In the genomic region with DNA sequence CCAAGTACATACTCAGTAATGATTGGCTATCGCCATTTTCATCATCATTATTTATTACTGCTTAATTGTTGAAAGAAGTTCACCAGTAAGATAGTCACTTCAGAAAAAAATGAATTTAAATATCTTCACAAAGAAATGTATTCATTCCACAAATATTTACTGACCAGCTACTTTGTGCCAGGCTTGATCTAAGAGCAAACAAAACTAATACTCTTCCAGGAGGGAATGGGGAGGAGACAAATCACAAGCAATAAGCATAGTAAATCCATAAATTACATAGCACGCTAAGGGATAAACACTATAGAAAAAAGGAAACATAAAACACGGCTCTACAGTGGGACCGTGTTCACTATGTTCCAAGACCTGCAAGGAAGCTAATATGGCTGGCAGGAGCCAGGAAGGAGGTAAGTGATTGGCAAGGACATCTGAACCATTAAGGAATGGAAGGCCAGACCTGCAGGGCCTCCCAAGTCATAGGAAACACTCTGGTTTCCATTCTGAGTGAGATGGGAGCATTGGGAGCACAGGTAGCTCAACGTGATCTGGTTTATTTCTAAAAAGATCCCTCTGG, we compare ENCODE assay signal across 20 cellular contexts. TPM values are rescaled to one million over a fixed set of nuclear protein-coding genes. Genes with fewer than 3 reads are reported as not detected.
DNase-seq lines count a peak whose midpoint lies in the region; ATAC-seq and TF ChIP-seq lines count a peak whose summit lies in the region.
"Had no signal": no experiment of that assay in that cellular context is flagged by ENCODE, and none has a peak within 500 bp of the region (broad histone marks: within the 10 kb centered on the region; RNA-seq: fewer than 3 reads in every experiment).

No MANE protein-coding gene starts in this region.

- H3K27ac Mint-ChIP-seq in activated naive CD8-positive, alpha-beta T cell = peak overlapping the region; percentile 5
- no peak overlapping the region for H3K27ac Mint-ChIP-seq in activated naive CD8-positive, alpha-beta T cell treated with anti-CD3 and anti-CD28 coated beads, Interleukin-2, amount 50 U/mL, for 24 hours
- H3K27ac Mint-ChIP-seq in WTC11 (peak overlapping the region; percentile 4; the same call in 1 of the 2 replicates), type B pancreatic cell (peak overlapping the region; percentile 3)
- H3K27ac Mint-ChIP-seq: CD4-positive, alpha-beta T cell; GM23338; HFFc6 had no signal

- H3K4me3 Mint-ChIP-seq in activated naive CD8-positive, alpha-beta T cell = no peak overlapping the region
- no peak overlapping the region for H3K4me3 Mint-ChIP-seq in activated naive CD8-positive, alpha-beta T cell treated with anti-CD3 and anti-CD28 coated beads, Interleukin-2, amount 50 U/mL, for 24 hours
- H3K4me3 Mint-ChIP-seq in WTC11 (no peak overlapping the region), type B pancreatic cell (no peak overlapping the region)
- H3K4me3 Mint-ChIP-seq: CD4-positive, alpha-beta T cell; GM23338; HFFc6 had no signal

- peaks cover 45% of the 10 kb centered on the region for H3K4me1 Mint-ChIP-seq in activated naive CD8-positive, alpha-beta T cell (ENCODE audit: low read depth)
- H3K4me1 Mint-ChIP-seq in activated naive CD8-positive, alpha-beta T cell treated with anti-CD3 and anti-CD28 coated beads, Interleukin-2, amount 50 U/mL, for 24 hours = peaks cover 59% of the 10 kb centered on the region
- H3K4me1 Mint-ChIP-seq in WTC11 (peaks cover 6% of the 10 kb centered on the region; the same call in 1 of the 2 replicates), type B pancreatic cell (ENCODE audit: unreplicated experiment) (peaks cover 6% of the 10 kb centered on the region)

- TF ChIP-seq CTCF in WTC11 (IDR thresholded peaks at IDR 0.05) = no peak
- no peak for TF ChIP-seq CTCF in type B pancreatic cell (conservative IDR thresholded peaks at IDR 0.05)

- peaks cover 9% of the 10 kb centered on the region for H3K36me3 Mint-ChIP-seq in activated naive CD8-positive, alpha-beta T cell
- peaks cover 25% of the 10 kb centered on the region for H3K36me3 Mint-ChIP-seq in activated naive CD8-positive, alpha-beta T cell treated with anti-CD3 and anti-CD28 coated beads, Interleukin-2, amount 50 U/mL, for 24 hours (ENCODE audit: low read depth)
- H3K36me3 Mint-ChIP-seq in WTC11 (no peaks in the 10 kb centered on the region), type B pancreatic cell (peaks cover 42% of the 10 kb centered on the region)

- H3K9me3 Mint-ChIP-seq in activated naive CD8-positive, alpha-beta T cell (ENCODE audit: low read depth) = no peaks in the 10 kb centered on the region
- no peaks in the 10 kb centered on the region for H3K9me3 Mint-ChIP-seq in activated naive CD8-positive, alpha-beta T cell treated with anti-CD3 and anti-CD28 coated beads, Interleukin-2, amount 50 U/mL, for 24 hours
- H3K9me3 Mint-ChIP-seq in WTC11 = no peaks in the 10 kb centered on the region
- H3K9me3 Mint-ChIP-seq in type B pancreatic cell = no peaks in the 10 kb centered on the region
- H3K9me3 Mint-ChIP-seq: CD4-positive, alpha-beta T cell; GM23338; HFFc6 had no signal

- POLR2A ChIA-PET in WTC11 (lab: Charles Lee) = interaction anchor here (0.6 to 0.7 kb wide), 2 partner anchors 10 to 217 kb away, joined by 4 to 8 read pairs; a partner anchor contains a TSS

- no peak for DNase-seq in activated naive CD8-positive, alpha-beta T cell treated with anti-CD3 and anti-CD28 coated beads, Interleukin-2, amount 50 U/mL, for 24 hours
- peak; percentile 45 for DNase-seq in DMS53 treated with DMSO at 0.1 percent for 48 hours (lab: John Stamatoyannopoulos, UW; ENCODE audit: unreplicated experiment)
- no peak for DNase-seq in WTC11 (ENCODE audit: low spot score)
- no peak for DNase-seq in type B pancreatic cell (ENCODE audit: extremely low spot score, unreplicated experiment)
- DNase-seq: ACHN; BE2C; C1 segment of cervical spinal cord; Caco-2; CD4-positive, alpha-beta T cell; DMS153; DND-41; EL; HFFc6; KG1 had no signal

- CTCF ChIA-PET in WTC11 (lab: Charles Lee) = no interaction called here

- ATAC-seq in activated naive CD8-positive, alpha-beta T cell treated with anti-CD3 and anti-CD28 coated beads, Interleukin-2, amount 50 U/mL, for 24 hours = no peak
- ATAC-seq in WTC11 = no peak
- ATAC-seq in GM21526 (IDR thresholded peaks at IDR 0.05; ENCODE audit: low FRiP score, unreplicated experiment) = no peak
- ATAC-seq in HG02610 (IDR thresholded peaks at IDR 0.05; ENCODE audit: unreplicated experiment) = no peak
- ATAC-seq: GM12878, GM23338, HCT116 had no signal

- H3K27me3 Mint-ChIP-seq in activated naive CD8-positive, alpha-beta T cell = no peaks in the 10 kb centered on the region
- H3K27me3 Mint-ChIP-seq in activated naive CD8-positive, alpha-beta T cell treated with anti-CD3 and anti-CD28 coated beads, Interleukin-2, amount 50 U/mL, for 24 hours = no peaks in the 10 kb centered on the region
- H3K27me3 Mint-ChIP-seq in WTC11 (ENCODE audit: low read depth) = no peaks in the 10 kb centered on the region
- H3K27me3 Mint-ChIP-seq in type B pancreatic cell = no peaks in the 10 kb centered on the region
- H3K27me3 Mint-ChIP-seq: CD4-positive, alpha-beta T cell had no signal

TF ChIP-seq in WTC11, 78 proteins besides CTCF, POLR2A, EP300 and RAD21:
- TF ChIP-seq JAZF1 (CRISPR knock-in tag; IDR thresholded peaks at IDR 0.05) (no peak), RELA (CRISPR knock-in tag; IDR thresholded peaks at IDR 0.05; ENCODE audit: borderline replicate concordance) (no peak)

RNA-seq across cellular contexts. Expression of a gene that starts 27.5 kb away (rescaled TPM):
- total RNA-seq in WTC11 (2021) (32.2 to 50.7 TPM (median 34.2 TPM) in 3 replicates), type B pancreatic cell (ENCODE audit: low replicate concordance) (33.7 and 80.6 TPM in 2 replicates)
